ENCODE assay signal across 8 cellular contexts in the genomic region with DNA sequence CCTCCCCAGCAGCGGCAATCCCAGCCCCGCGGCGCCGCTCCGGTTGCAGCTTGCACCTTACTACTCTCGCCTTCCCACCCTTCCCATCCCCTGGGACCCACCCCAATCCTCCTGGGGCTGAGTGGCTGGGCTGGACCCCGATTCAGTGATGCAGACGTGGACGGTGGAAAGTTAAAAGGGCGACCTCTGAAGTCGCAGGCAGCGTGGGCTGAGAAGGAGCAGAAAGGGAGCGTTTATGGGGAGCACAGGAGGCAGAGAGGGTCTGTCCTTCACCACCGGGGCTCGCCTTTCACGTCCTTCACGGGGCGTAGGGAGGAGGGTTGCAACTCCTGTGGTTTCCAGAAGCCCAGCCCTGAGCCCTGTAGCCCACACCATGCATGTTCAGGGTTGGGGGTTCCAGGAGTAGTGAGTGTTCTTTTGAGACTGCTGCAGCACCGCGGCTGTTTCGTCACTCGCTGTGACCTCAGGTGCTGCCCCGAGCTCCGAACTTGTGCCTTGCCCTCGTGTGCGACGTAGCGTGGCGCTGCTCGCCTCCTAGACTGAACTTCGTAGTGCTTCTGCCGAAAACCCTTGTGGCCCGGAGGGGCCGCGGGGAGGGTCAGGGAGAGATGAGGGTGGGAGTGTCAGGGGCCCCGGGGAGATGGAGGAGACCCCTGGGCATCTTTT. TPM values are rescaled to one million over a fixed set of nuclear protein-coding genes. Genes with fewer than 3 reads are reported as not detected.
DNase-seq lines count a peak whose midpoint lies in the region; ATAC-seq, FAIRE-seq and TF ChIP-seq lines count a peak whose summit lies in the region.

No MANE protein-coding gene starts in this region.

- no peaks in the 10 kb centered on the region for H4K20me1 ChIP-seq in GM23248 (ENCODE audit: insufficient read depth)
- H4K20me1 ChIP-seq in OCI-LY7 (ENCODE audit: insufficient read depth, low read length), result no peaks in the 10 kb centered on the region

- no peaks in the 10 kb centered on the region for H3K27me3 ChIP-seq in GM23248 (replicated peaks; ENCODE audit: insufficient read depth)

- CTCF ChIA-PET in OCI-LY7 (lab: Charles Lee; ENCODE audit: unreplicated experiment), result no interaction called here

- peak overlapping the region; percentile 94 for H3K4me2 ChIP-seq in GM23248 (ENCODE audit: unreplicated experiment)
- no peak overlapping the region for H3K4me2 ChIP-seq in OCI-LY7 (ENCODE audit: low read length)

- H3K4me3 ChIP-seq in GM23248 (peak overlapping the region; percentile 80), OCI-LY7 (ENCODE audit: low read depth, low read length, poor library complexity, severe bottlenecking) (no peak overlapping the region)

- DNase-seq in GM23248, result peak; percentile 47
- peak; percentile 32 for DNase-seq in RCC 7860 (ENCODE audit: low spot score)
- peak; percentile 23 for DNase-seq in glomerular visceral epithelial cell (ENCODE audit: extremely low spot score)
- DNase-seq in sciatic nerve (ENCODE audit: low spot score), result no peak
- no peak for DNase-seq in OCI-LY7 (ENCODE audit: low spot score)
- no peak for DNase-seq in activated CD4-positive, CD25-positive, alpha-beta regulatory T cell treated with anti-CD3 and anti-CD28 coated beads, Interleukin-2, amount 50 U/mL, for 72 hours

- no peak for FAIRE-seq in RCC 7860 (lab: Jason Lieb, UNC)

- H3K9me3 ChIP-seq in GM23248 (ENCODE audit: low read depth) (no peaks in the 10 kb centered on the region), OCI-LY7 (ENCODE audit: low read length) (no peaks in the 10 kb centered on the region)

- WGBS in GM23248 (ENCODE audit: low coverage in 1 of 2, low lambda C conversion rate in 2 of 2, missing lambda C conversion rate in 2 of 2), 2 experiments, result 0 to 3% methylated on average over 10 to 11 of the region's 37 CpGs

- in situ Hi-C loops in GM23248 (cut with MboI), result no loop called here

- H3K9me2 ChIP-seq in GM23248 (ENCODE audit: insufficient read depth) (no peaks in the 10 kb centered on the region), OCI-LY7 (ENCODE audit: insufficient read depth, low read length) (no peaks in the 10 kb centered on the region)

- intact Hi-C loops in sciatic nerve (cut with DNase I), result no loop called here
- intact Hi-C loops in OCI-LY7 (cut with micrococcal nuclease; ENCODE audit: unreplicated experiment), result no loop called here

- no TSS peak for BruUV-seq in OCI-LY7 (replicated peaks; lab: Mats Ljungman, UMichigan)

- H3K4me1 ChIP-seq in GM23248 (ENCODE audit: insufficient read depth) (no peaks in the 10 kb centered on the region), OCI-LY7 (ENCODE audit: insufficient read depth, low read length, poor library complexity, severe bottlenecking) (no peaks in the 10 kb centered on the region)

- H3K79me2 ChIP-seq in GM23248 (ENCODE audit: insufficient read depth) (peaks cover 23% of the 10 kb centered on the region), OCI-LY7 (ENCODE audit: insufficient read depth, low read depth, low read length) (no peaks in the 10 kb centered on the region)

- peak overlapping the region; percentile 77 for H3K9ac ChIP-seq in GM23248

- peak overlapping the region; percentile 79; the same call in 1 of the 2 replicates for H2AFZ ChIP-seq in GM23248
- H2AFZ ChIP-seq in OCI-LY7 (ENCODE audit: low read length), result no peak overlapping the region

- POLR2A ChIA-PET in OCI-LY7 (lab: Charles Lee), result no interaction called here

- H3F3A ChIP-seq in GM23248 (ENCODE audit: insufficient read depth), result 0 out of 2 replicates have a peak, but pooled peaks cover 6% of the 10 kb centered on the region

- no peak for TF ChIP-seq CTCF in OCI-LY7 (conservative IDR thresholded peaks at IDR 0.05; ENCODE audit: low read length)

- ATAC-seq in sciatic nerve (peak; percentile 51), GM18867 (IDR thresholded peaks at IDR 0.05; ENCODE audit: unreplicated experiment) (no peak), HG03039 (IDR thresholded peaks at IDR 0.05; ENCODE audit: unreplicated experiment) (no peak)

- H3K27ac ChIP-seq in GM23248, result no peak overlapping the region
- H3K27ac ChIP-seq in OCI-LY7 (ENCODE audit: low read depth, low read length, poor library complexity, severe bottlenecking), result no peak overlapping the region

- H3K36me3 ChIP-seq in GM23248 (ENCODE audit: low read depth), result no peaks in the 10 kb centered on the region
- no peaks in the 10 kb centered on the region for H3K36me3 ChIP-seq in OCI-LY7 (ENCODE audit: insufficient read depth, low read length)

RNA-seq across cellular contexts. Expression of a gene that starts 1.5 kb away (rescaled TPM):
- total RNA-seq in GM23248 (2014; rRNA removed; shearing (Covaris generic)), result 4.8 and 5.6 TPM in 2 replicates
- polyA plus RNA-seq in GM23248 (2016; fragmentation: Nextera tagmentation; extraction: Ambion mirVana), result 0.74 and 1.0 TPM in 2 replicates
- 20.2 TPM for total RNA-seq in sciatic nerve
- total RNA-seq in OCI-LY7 (2014; rRNA removed; shearing (Covaris generic)), result not detected in 2 replicates
- not detected in 2 replicates for total RNA-seq in OCI-LY7 (2022)

Comparison
In these comparisons a context has a peak if more than half of its experiments do, and no peak if none do; other contexts are left out.
1. DNase-seq: peak in GM23248 (single experiment), RCC 7860 (single experiment) and glomerular visceral epithelial cell (single experiment); none in sciatic nerve (single experiment), OCI-LY7 (single experiment) and activated CD4-positive, CD25-positive, alpha-beta regulatory T cell treated with anti-CD3 and anti-CD28 coated beads, Interleukin-2, amount 50 U/mL, for 72 hours (single experiment).